Comparison of ENCODE assay signal across 8 cellular contexts in the genomic region with DNA sequence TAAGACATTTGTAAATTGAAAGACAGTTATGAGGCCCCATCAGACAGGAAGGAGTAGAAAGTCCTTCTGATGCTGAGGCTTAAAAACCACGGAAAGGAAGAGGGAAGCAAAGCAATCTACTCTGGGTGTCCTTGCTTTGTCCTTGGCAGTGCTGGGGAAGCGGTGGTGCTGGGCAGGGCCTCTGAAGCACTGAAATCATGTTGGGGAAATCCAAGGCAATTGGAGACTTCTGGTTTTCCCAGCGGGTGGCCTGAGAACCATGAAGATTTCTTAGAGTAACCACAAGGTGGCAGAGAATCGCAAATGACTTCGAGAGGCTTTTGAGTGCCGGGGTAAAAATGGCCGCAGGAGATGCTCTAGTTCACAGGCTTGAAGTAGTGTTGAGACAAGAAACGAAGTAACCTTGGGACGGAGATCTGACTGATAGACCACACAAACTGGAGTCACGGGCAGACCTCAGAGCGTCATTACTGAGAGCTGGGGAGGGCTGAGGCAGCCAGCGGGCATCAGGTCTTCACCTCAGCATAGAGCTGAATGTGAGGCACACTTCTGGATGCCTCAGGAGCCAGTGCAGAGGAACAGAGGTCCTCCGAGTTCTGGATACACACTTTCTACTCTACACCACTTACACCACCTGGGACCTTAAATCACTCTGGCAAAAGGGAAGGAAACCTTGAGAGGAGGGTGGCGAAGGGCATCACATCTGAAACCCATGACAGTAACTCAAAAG.
DNase-seq lines count a peak whose midpoint lies in the region; ATAC-seq and TF ChIP-seq lines count a peak whose summit lies in the region.

No MANE protein-coding gene starts in this region.

- H3K9ac ChIP-seq in smooth muscle cell (ENCODE audit: low read depth), result no peak overlapping the region

- ATAC-seq in HG02885 (IDR thresholded peaks at IDR 0.05; ENCODE audit: poor library complexity, unreplicated experiment), result peak; percentile 92

- H3K27ac ChIP-seq in smooth muscle cell (ENCODE audit: low read depth), result no peak overlapping the region

- H3F3A ChIP-seq in smooth muscle cell (ENCODE audit: low read depth), result no peaks in the 10 kb centered on the region

- no peaks in the 10 kb centered on the region for H3K79me2 ChIP-seq in smooth muscle cell (ENCODE audit: low read depth)

- H3K4me3 ChIP-seq in fibroblast of villous mesenchyme (ENCODE audit: low read depth, low read length) (no peak overlapping the region), smooth muscle cell (no peak overlapping the region)

- no peak overlapping the region for H3K4me2 ChIP-seq in smooth muscle cell

- no peaks in the 10 kb centered on the region for H3K27me3 ChIP-seq in smooth muscle cell (ENCODE audit: low read depth)

- DNase-seq in SIG-M5 treated with dmso at 0.1 percent for 504 hours (lab: John Stamatoyannopoulos, UW; ENCODE audit: unreplicated experiment) (peak; percentile 51), SIG-M5 (lab: John Stamatoyannopoulos, UW) (no peak), NOMO-1 treated with DMSO at 0.1 percent for 48 hours (lab: John Stamatoyannopoulos, UW; ENCODE audit: unreplicated experiment) (peak; percentile 80), fibroblast of villous mesenchyme (ENCODE audit: low read depth) (peak; percentile 60), smooth muscle cell (lab: John Stamatoyannopoulos, UW; ENCODE audit: unreplicated experiment) (no peak), DMS79 (lab: John Stamatoyannopoulos, UW) (no peak)
- DNase-seq in activated CD8-positive, alpha-beta memory T cell treated with anti-CD3 and anti-CD28 coated beads, Interleukin-2, amount 50 U/mL, for 1 hour (ENCODE audit: extremely low read depth), result peak; percentile 10

- no peaks in the 10 kb centered on the region for H4K20me1 ChIP-seq in smooth muscle cell (ENCODE audit: low read depth)

- TF ChIP-seq CTCF in fibroblast of villous mesenchyme (IDR thresholded peaks at IDR 0.05; ENCODE audit: insufficient read depth, low read depth, low read length) (peak; percentile 62), smooth muscle cell (IDR thresholded peaks at IDR 0.05; ENCODE audit: borderline replicate concordance, insufficient read depth, poor library complexity, severe bottlenecking) (peak; percentile 42)

- H3K4me1 ChIP-seq in smooth muscle cell (ENCODE audit: low read depth), result no peaks in the 10 kb centered on the region

- no peaks in the 10 kb centered on the region for H3K36me3 ChIP-seq in smooth muscle cell (ENCODE audit: low read depth)

- H2AFZ ChIP-seq in smooth muscle cell (ENCODE audit: low read depth), result peak overlapping the region; percentile 67

- no peaks in the 10 kb centered on the region for H3K9me3 ChIP-seq in smooth muscle cell (replicated peaks; ENCODE audit: low read depth)

- 68% methylated on average over 14 of the region's 14 CpGs for WGBS in smooth muscle cell (ENCODE audit: low lambda C conversion rate)

Comparison
In these comparisons a context has a peak if more than half of its experiments do, and no peak if none do; other contexts are left out.
1. DNase-seq: peak in SIG-M5 treated with dmso at 0.1 percent for 504 hours (single experiment), NOMO-1 treated with DMSO at 0.1 percent for 48 hours (single experiment), activated CD8-positive, alpha-beta memory T cell treated with anti-CD3 and anti-CD28 coated beads, Interleukin-2, amount 50 U/mL, for 1 hour (single experiment) and fibroblast of villous mesenchyme (single experiment); none in SIG-M5 (single experiment), smooth muscle cell (single experiment) and DMS79 (single experiment).